Comparison of ENCODE assay signal across 27 cellular contexts in the genomic region with DNA sequence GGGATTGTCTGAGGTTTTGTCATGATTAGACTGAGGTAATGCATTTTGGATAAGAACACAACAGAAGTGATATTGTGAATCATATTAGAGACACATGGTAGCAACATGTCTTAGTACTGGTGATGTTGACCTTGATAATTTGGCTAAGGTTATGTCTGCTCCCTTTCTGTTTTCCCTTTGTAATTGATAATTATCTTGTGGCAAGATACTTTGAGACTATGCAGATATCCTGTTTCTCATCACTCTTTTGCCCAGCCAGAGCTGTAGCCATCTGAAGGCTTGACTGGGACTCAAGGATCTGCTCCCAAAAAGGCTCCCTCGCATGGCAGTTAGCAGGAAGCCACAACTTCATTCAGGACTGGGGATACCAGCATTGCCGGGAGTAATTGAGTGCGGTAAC.
"Had no signal": no experiment of that assay in that cellular context is flagged by ENCODE, and none has a peak within 500 bp of the region (broad histone marks: within the 10 kb centered on the region; RNA-seq: fewer than 3 reads in every experiment).

No MANE protein-coding gene starts in this region.

- H3K4me3 ChIP-seq: stomach, suprapubic skin, testis, thoracic aorta, thyroid gland, tibial artery, tibial nerve, transverse colon, upper lobe of left lung, upper lobe of right lung, uterus, vagina had no signal

- H3K36me3 ChIP-seq: stomach, suprapubic skin, thoracic aorta, thyroid gland, tibial artery, tibial nerve, transverse colon, upper lobe of left lung, upper lobe of right lung, uterus, vagina had no signal

- FAIRE-seq: urothelium cell line had no signal

- H3K9me3 ChIP-seq: stomach, suprapubic skin, testis, thoracic aorta, thyroid gland, tibial artery, tibial nerve, transverse colon, upper lobe of left lung, upper lobe of right lung, uterus, vagina had no signal

- H3K27ac ChIP-seq: stomach, suprapubic skin, testis, thoracic aorta, thyroid gland, tibial artery, tibial nerve, transverse colon, upper lobe of left lung, upper lobe of right lung, uterus, vagina had no signal

- ATAC-seq: stimulated activated effector memory CD8-positive, alpha-beta T cell treated with anti-CD3 and anti-CD28 coated beads, Interleukin-12 subunit alpha, Interleukin-12 subunit beta, amount 100 ng/mL, for 72 hours; stimulated activated memory B cell treated with anti-CD40 and anti-IgM and Interleukin-4, amounts not matched to agents 10 μg/mL and 1 μg/mL and 100 μg/mL, for 72 hours; stimulated activated naive B cell treated with anti-CD40 and anti-IgM and Interleukin-4, amounts not matched to agents 10 μg/mL and 1 μg/mL and 100 μg/mL, for 72 hours; stimulated activated naive CD8-positive, alpha-beta T cell treated with anti-CD3 and anti-CD28 coated beads, Interleukin-15, amount 100 ng/mL, for 72 hours; stimulated activated naive CD8-positive, alpha-beta T cell treated with anti-CD3 and anti-CD28 coated beads, Interleukin-15, Interleukin-2, amounts not matched to agents 100 U/mL and 50 U/mL, for 24 hours; upper lobe of right lung had no signal

- H3K4me1 ChIP-seq: stomach, thyroid gland, tibial nerve, transverse colon, upper lobe of left lung, upper lobe of right lung, uterus, vagina had no signal

- DNase-seq: stimulated activated CD4-positive, alpha-beta T cell treated with anti-CD3 and anti-CD28 coated beads, Interleukin-2, amount 100 ng/mL, for 48 hours; stimulated activated CD4-positive, alpha-beta T cell treated with anti-CD3 and anti-CD28 coated beads, Interleukin-4, amount 100 ng/mL, for 1 hour; stimulated activated CD4-positive, alpha-beta T cell treated with anti-CD3 and anti-CD28 coated beads, Interleukin-4, amount 100 ng/mL, for 24 hours; stimulated activated CD4-positive, alpha-beta T cell treated with anti-CD3 and anti-CD28 coated beads, Interleukin-4, amount 100 ng/mL, for 4 hours; stimulated activated CD8-positive, alpha-beta memory T cell treated with anti-CD3 and anti-CD28 coated beads, Interleukin-4, amount 100 ng/mL, for 48 hours; stimulated activated naive B cell treated with anti-CD40 and anti-IgM and Interleukin-4, amounts not matched to agents 10 μg/mL and 1 μg/mL and 100 μg/mL, for 72 hours; stimulated activated naive CD4-positive, alpha-beta T cell; stimulated activated naive CD4-positive, alpha-beta T cell treated with Interleukin-2 at 50 U/mL for 16 hours; stimulated activated naive CD8-positive, alpha-beta T cell treated with anti-CD3 and anti-CD28 coated beads, Interleukin-15, amount 100 ng/mL, for 72 hours; stimulated activated naive CD8-positive, alpha-beta T cell treated with anti-CD3 and anti-CD28 coated beads, Interleukin-15, Interleukin-2, amounts not matched to agents 100 U/mL and 50 U/mL, for 24 hours; stomach; substantia nigra; testis; thyroid gland; tibial artery; transverse colon; trophoblast cell; upper lobe of left lung; upper lobe of right lung; uterus had no signal

- H3K27me3 ChIP-seq: suprapubic skin, testis, thyroid gland, tibial artery, tibial nerve, transverse colon, upper lobe of left lung, upper lobe of right lung, uterus, vagina had no signal
